Comparison of ENCODE assay signal across 8 cellular contexts in genomic region chr18:24426398-24427294, GRCh38. TPM values are rescaled to one million over a fixed set of nuclear protein-coding genes. Genes with fewer than 3 reads are reported as not detected.
DNase-seq lines count a peak whose midpoint lies in the region; ATAC-seq and TF ChIP-seq lines count a peak whose summit lies in the region.

Gene IMPACT (plus strand): TSS chr18:24426670. CDS start chr18:24426757, 87 bp downstream.

- peaks cover 13% of the 10 kb centered on the region for H3K27me3 Mint-ChIP-seq in activated CD8-positive, alpha-beta T cell treated with anti-CD3 and anti-CD28 coated beads for 36 hours

- H3K36me3 Mint-ChIP-seq in activated CD8-positive, alpha-beta T cell treated with anti-CD3 and anti-CD28 coated beads for 36 hours (ENCODE audit: low read depth): peaks cover 28% of the 10 kb centered on the region

- 4% methylated on average over 31 to 62 of the region's 82 CpGs for WGBS in lower leg skin, 2 donors

- in situ Hi-C loops in GM18951 (cut with MboI; ENCODE audit: low sequenced_read_pairs, unreplicated experiment): no loop called here

- intact Hi-C loops in activated CD8-positive, alpha-beta T cell treated with anti-CD3 and anti-CD28 coated beads for 36 hours (cut with micrococcal nuclease): no loop called here
- intact Hi-C loops in lower leg skin (cut with DNase I; ENCODE audit: low total_unique reads): no loop called here

- H3K4me3 Mint-ChIP-seq in activated CD8-positive, alpha-beta T cell treated with anti-CD3 and anti-CD28 coated beads for 36 hours: peak within 1 kb of the TSS; percentile 83

- peak within 1 kb of the TSS; percentile 93 for H3K27ac Mint-ChIP-seq in activated CD8-positive, alpha-beta T cell treated with anti-CD3 and anti-CD28 coated beads for 36 hours

- peaks cover 23% of the 10 kb centered on the region for H3K4me1 Mint-ChIP-seq in activated CD8-positive, alpha-beta T cell treated with anti-CD3 and anti-CD28 coated beads for 36 hours (ENCODE audit: low read depth)

- ATAC-seq in HG03175 (IDR thresholded peaks at IDR 0.05; ENCODE audit: unreplicated experiment): peak; percentile 85
- ATAC-seq in activated CD8-positive, alpha-beta T cell treated with anti-CD3 and anti-CD28 coated beads for 36 hours: peak; percentile 92

- peak within 1 kb of the TSS; percentile 58 for H3K4me3 ChIP-seq in lower leg skin (ENCODE audit: low read depth, poor library complexity, severe bottlenecking)

- no peak for TF ChIP-seq CTCF in activated CD8-positive, alpha-beta T cell treated with anti-CD3 and anti-CD28 coated beads for 36 hours (IDR thresholded peaks at IDR 0.05)
- TF ChIP-seq CTCF in lower leg skin (IDR thresholded peaks at IDR 0.05): no peak

- POLR2A ChIA-PET in activated CD8-positive, alpha-beta T cell treated with anti-CD3 and anti-CD28 coated beads for 36 hours (lab: Charles Lee): interaction anchor here (1.4 to 2.1 kb wide), 2 partner anchors 13 to 29 kb away, joined by 5 to 8 read pairs; partner anchors contain the start of gene OSBPL1A

- TF ChIP-seq POLR2A in GM18951 (IDR thresholded peaks at IDR 0.05; ENCODE audit: extremely low read depth, insufficient read depth, insufficient read length) (peak; percentile 67), lower leg skin (IDR thresholded peaks at IDR 0.05) (no peak)

- DNase-seq in AG20443 (ENCODE audit: low spot score) (peak; percentile 97), NCI-H69 (lab: John Stamatoyannopoulos, UW) (peak; percentile 99), ecto neural progenitor cell (ENCODE audit: low spot score) (peak; percentile 94), lower leg skin (ENCODE audit: low spot score in 2 of 2) (peak; percentile 49 to 94)
- peak; percentile 74 for DNase-seq in activated CD8-positive, alpha-beta T cell treated with anti-CD3 and anti-CD28 coated beads for 36 hours
- peak; percentile 75 to 81 for DNase-seq in stimulated activated CD4-positive, alpha-beta T cell treated with anti-CD3 and anti-CD28 coated beads, Interleukin-4, amount 100 ng/mL, for 4 hours

- CTCF ChIA-PET in activated CD8-positive, alpha-beta T cell treated with anti-CD3 and anti-CD28 coated beads for 36 hours (lab: Charles Lee): interaction anchor here (0.8 to 1.5 kb wide), 2 partner anchors 62 to 66 kb away, joined by 3 read pairs; no protein-coding TSS in a partner anchor

- H3K9me3 Mint-ChIP-seq in activated CD8-positive, alpha-beta T cell treated with anti-CD3 and anti-CD28 coated beads for 36 hours: peaks cover 7% of the 10 kb centered on the region

RNA-seq across cellular contexts. Expression of gene IMPACT, which starts in this region (rescaled TPM):
- 10 to 100 TPM; 13.5 to 14.7 TPM for total RNA-seq in activated CD8-positive, alpha-beta T cell treated with anti-CD3 and anti-CD28 coated beads for 36 hours
- total RNA-seq in lower leg skin: 10 to 100 TPM; 13.8 to 20.5 (median 14.9) TPM

Comparison
In these comparisons a context has a peak if more than half of its experiments do, and no peak if none do; other contexts are left out.
1. Peak in every context shown above with its lines: DNase-seq, ATAC-seq and H3K4me3 ChIP-seq.